In the genomic region with DNA sequence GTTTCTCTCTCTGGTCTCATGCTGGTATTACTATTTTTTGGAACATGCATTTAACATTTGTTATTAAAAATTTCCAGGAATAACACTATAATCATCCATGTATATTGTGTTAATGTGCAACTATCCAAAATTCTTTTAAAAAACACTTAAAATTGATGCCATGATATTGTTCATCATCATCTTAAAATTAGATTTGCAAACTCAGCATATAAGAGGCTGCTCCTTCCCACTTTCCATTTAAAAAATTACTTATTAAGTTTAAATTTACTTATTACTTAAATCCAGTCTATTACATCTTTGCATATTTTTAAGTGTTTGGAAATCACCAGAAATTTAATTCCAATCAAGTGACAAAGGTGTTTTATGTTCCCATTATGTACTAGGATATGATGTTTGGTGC, we compare ENCODE assay signal across 8 cellular contexts.
"Had no signal": no experiment of that assay in that cellular context is flagged by ENCODE, and none has a peak within 500 bp of the region (broad histone marks: within the 10 kb centered on the region; RNA-seq: fewer than 3 reads in every experiment).

No MANE protein-coding gene starts in this region.

- H2AFZ ChIP-seq: GM23338 had no signal

- H3K9ac ChIP-seq: KMS-11 had no signal

- DNase-seq: H7, HFFc6, KBM-7 had no signal

- FAIRE-seq: HTR-8/SVneo had no signal

- ATAC-seq: GM23338, HCT116 had no signal

- H3K27ac ChIP-seq: KMS-11 had no signal

- H3K9me3 ChIP-seq: HAP-1 had no signal

- H3K36me3 ChIP-seq: HAP-1 had no signal

- H3K4me2 ChIP-seq: GM23338, KMS-11 had no signal

- H3K4me3 ChIP-seq: GM23338, HAP-1 had no signal
